ENCODE assay signal across 9 cellular contexts in the genomic region with DNA sequence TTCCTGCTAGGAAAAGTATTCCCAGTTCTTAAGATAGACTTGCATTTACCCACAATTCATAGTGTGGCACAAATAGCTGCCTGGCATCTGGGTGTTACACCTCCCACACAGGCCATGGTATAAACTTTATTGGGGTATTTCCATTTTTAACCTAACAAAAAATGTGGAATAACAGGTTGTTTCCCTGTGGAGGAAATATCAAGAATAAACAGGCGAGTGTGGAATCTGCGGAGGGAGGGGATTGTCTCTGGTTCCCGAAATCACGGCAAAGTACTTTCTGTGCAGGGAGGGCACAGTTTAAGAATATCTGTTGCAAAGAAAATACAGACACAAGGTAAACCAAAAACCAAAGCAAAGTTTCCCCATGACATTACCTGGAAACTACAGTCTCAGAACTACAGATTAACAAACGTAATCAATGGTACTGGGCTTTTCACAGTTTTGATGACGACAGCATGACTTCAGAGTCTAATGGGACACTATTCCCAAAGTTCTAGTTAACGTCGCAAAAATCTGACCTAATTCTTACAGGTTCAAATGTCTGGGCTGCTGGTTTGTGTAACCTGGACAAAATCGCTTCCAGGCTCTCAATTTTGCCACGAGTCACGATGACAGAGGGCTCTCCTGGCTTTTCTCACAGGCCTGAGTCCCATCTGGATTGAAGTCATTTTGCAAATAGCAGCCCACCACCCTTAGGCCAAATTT. TPM values are rescaled to one million over a fixed set of nuclear protein-coding genes. Genes with fewer than 3 reads are reported as not detected.
DNase-seq lines count a peak whose midpoint lies in the region; ATAC-seq, FAIRE-seq and TF ChIP-seq lines count a peak whose summit lies in the region.
"Had no signal": no experiment of that assay in that cellular context is flagged by ENCODE, and none has a peak within 500 bp of the region (broad histone marks: within the 10 kb centered on the region; RNA-seq: fewer than 3 reads in every experiment).

No MANE protein-coding gene starts in this region.

- ATAC-seq in HG02588 (IDR thresholded peaks at IDR 0.05; ENCODE audit: unreplicated experiment) (no peak), HG03108 (IDR thresholded peaks at IDR 0.05; ENCODE audit: unreplicated experiment) (no peak)

- H3K4me1 Mint-ChIP-seq in T-helper 1 cell treated with Interleukin-12 subunit alpha and Interleukin-12 subunit beta and Interleukin-4 antibody, amounts not matched to agents 30 μg/mL and 1 μg/mL, for 36 hours (ENCODE audit: low read depth): peaks cover 53% of the 10 kb centered on the region
- H3K4me1 Mint-ChIP-seq in activated naive CD8-positive, alpha-beta T cell treated with anti-CD3 and anti-CD28 coated beads for 36 hours: peaks cover 56% of the 10 kb centered on the region

- TF ChIP-seq CTCF in keratinocyte (optimal IDR thresholded peaks at IDR 0.05 in 1 of 3, IDR thresholded peaks at IDR 0.05 in 1 of 3, conservative IDR thresholded peaks at IDR 0.05 in 1 of 3; ENCODE audit: extremely low read depth in 1 of 3, insufficient read depth in 2 of 3, low read length in 3 of 3): no peak

- no peak overlapping the region for H2AFZ ChIP-seq in keratinocyte (ENCODE audit: control insufficient read depth, low read length)

- H3K36me3 Mint-ChIP-seq in T-helper 1 cell treated with Interleukin-12 subunit alpha and Interleukin-12 subunit beta and Interleukin-4 antibody, amounts not matched to agents 30 μg/mL and 1 μg/mL, for 36 hours (ENCODE audit: low read depth): peaks cover 7% of the 10 kb centered on the region
- peaks cover 36% of the 10 kb centered on the region for H3K36me3 Mint-ChIP-seq in activated naive CD8-positive, alpha-beta T cell treated with anti-CD3 and anti-CD28 coated beads for 36 hours

- peak overlapping the region; percentile 86 for H3K27ac Mint-ChIP-seq in T-helper 1 cell treated with Interleukin-12 subunit alpha and Interleukin-12 subunit beta and Interleukin-4 antibody, amounts not matched to agents 30 μg/mL and 1 μg/mL, for 36 hours
- H3K27ac Mint-ChIP-seq in activated naive CD8-positive, alpha-beta T cell treated with anti-CD3 and anti-CD28 coated beads for 36 hours: peak overlapping the region; percentile 88

- dilution Hi-C loops in keratinocyte (cut with MboI; ENCODE audit: extremely low pct_ligation_motif_present, low sequenced_read_pairs): no loop called here

- peak overlapping the region; percentile 76 for H3K4me2 ChIP-seq in keratinocyte (ENCODE audit: control insufficient read depth, extremely low read depth, insufficient read depth, low read depth, low read length)

- peak overlapping the region; percentile 94 for H3K4me3 Mint-ChIP-seq in T-helper 1 cell treated with Interleukin-12 subunit alpha and Interleukin-12 subunit beta and Interleukin-4 antibody, amounts not matched to agents 30 μg/mL and 1 μg/mL, for 36 hours
- peak overlapping the region; percentile 95 for H3K4me3 Mint-ChIP-seq in activated naive CD8-positive, alpha-beta T cell treated with anti-CD3 and anti-CD28 coated beads for 36 hours

- H4K20me1 ChIP-seq in keratinocyte (ENCODE audit: control insufficient read depth, extremely low read depth, insufficient read depth, low read length): peaks cover 3% of the 10 kb centered on the region

- DNase-seq in T-helper 1 cell: no peak
- DNase-seq in activated naive CD8-positive, alpha-beta T cell treated with anti-CD3 and anti-CD28 coated beads for 36 hours: no peak
- no peak for DNase-seq in keratinocyte (ENCODE audit: low read depth, low spot score)
- DNase-seq in superior temporal gyrus (ENCODE audit: extremely low spot score): peak; percentile 21
- DNase-seq in NCI-H1417 treated with DMSO at 0.1 percent for 48 hours (lab: John Stamatoyannopoulos, UW): no peak
- DNase-seq: activated gamma-delta T cell treated with Interleukin-2 at 50 U/mL for 16 hours had no signal

- H3K36me3 ChIP-seq in keratinocyte (ENCODE audit: control insufficient read depth in 2 of 2, extremely low read depth in 1 of 2, insufficient read depth in 2 of 2, low read length in 2 of 2): no peaks in the 10 kb centered on the region

- peaks cover 68% of the 10 kb centered on the region for H3K79me2 ChIP-seq in keratinocyte (ENCODE audit: control insufficient read depth, insufficient read depth, low read length)

- H3K9me3 ChIP-seq in keratinocyte (ENCODE audit: control insufficient read depth, low read depth, low read length): no peaks in the 10 kb centered on the region

- FAIRE-seq in keratinocyte (lab: Jason Lieb, UNC): no peak

- H3K9ac ChIP-seq in keratinocyte (ENCODE audit: control insufficient read depth, extremely low read depth, insufficient read depth, low read length): peak overlapping the region; percentile 91

- H3K27me3 Mint-ChIP-seq in T-helper 1 cell treated with Interleukin-12 subunit alpha and Interleukin-12 subunit beta and Interleukin-4 antibody, amounts not matched to agents 30 μg/mL and 1 μg/mL, for 36 hours (ENCODE audit: low read depth): no peaks in the 10 kb centered on the region
- no peaks in the 10 kb centered on the region for H3K27me3 Mint-ChIP-seq in activated naive CD8-positive, alpha-beta T cell treated with anti-CD3 and anti-CD28 coated beads for 36 hours

- peak overlapping the region; percentile 78 for H3K27ac ChIP-seq in keratinocyte (ENCODE audit: control insufficient read depth, insufficient read depth, low read length)

- H3K9me1 ChIP-seq in keratinocyte (ENCODE audit: control insufficient read depth, extremely low read depth, insufficient read depth, low read length): peaks cover 2% of the 10 kb centered on the region

- H3K4me3 ChIP-seq in keratinocyte (ENCODE audit: control insufficient read depth in 2 of 3, extremely low read depth in 1 of 3, insufficient read depth in 2 of 3, low read depth in 1 of 3, low read length in 3 of 3): peak overlapping the region; percentile 93 to 96 (median 94)

- H3K9me3 Mint-ChIP-seq in T-helper 1 cell treated with Interleukin-12 subunit alpha and Interleukin-12 subunit beta and Interleukin-4 antibody, amounts not matched to agents 30 μg/mL and 1 μg/mL, for 36 hours: no peaks in the 10 kb centered on the region
- no peaks in the 10 kb centered on the region for H3K9me3 Mint-ChIP-seq in activated naive CD8-positive, alpha-beta T cell treated with anti-CD3 and anti-CD28 coated beads for 36 hours

- H3K27me3 ChIP-seq in keratinocyte (ENCODE audit: control insufficient read depth, extremely low read depth, insufficient read depth, low read length): no peaks in the 10 kb centered on the region

- peaks cover 56% of the 10 kb centered on the region for H3K4me1 ChIP-seq in keratinocyte (ENCODE audit: control insufficient read depth, extremely low read depth, insufficient read depth, low read length)

RNA-seq across cellular contexts. Expression of a gene that starts 1.4 kb away (rescaled TPM):
- total RNA-seq in activated naive CD8-positive, alpha-beta T cell treated with anti-CD3 and anti-CD28 coated beads for 36 hours: 100 to 1,000 TPM; 229 to 231 TPM
- 44.8 to 84.6 TPM (median 73.4 TPM) in 3 replicates for polyA plus RNA-seq in keratinocyte
- polyA plus RNA-seq in keratinocyte (2011; ENCODE audit: low read depth): 29.8 TPM
- 55.3 and 75.9 TPM in 2 replicates for polyA plus RNA-seq in keratinocyte (2011; cell fraction: cytosol; rRNA removed)
- polyA plus RNA-seq in keratinocyte (2011; cell fraction: nucleus; rRNA removed): 50.8 and 61.7 TPM in 2 replicates
- polyA plus RNA-seq in keratinocyte (2012; ENCODE audit: low replicate concordance): 36.6 and 67.5 TPM in 2 replicates
- polyA minus RNA-seq in keratinocyte: 35.4 to 80.6 TPM (median 49.0 TPM) in 3 replicates
- 69.3 TPM for polyA minus RNA-seq in keratinocyte (2011; cell fraction: cytosol; rRNA and poly(A)+ RNA removed)
- polyA minus RNA-seq in keratinocyte (2011; cell fraction: nucleus; rRNA and poly(A)+ RNA removed): 38.5 and 64.8 TPM in 2 replicates

RNA-seq across cellular contexts. Expression of a gene that starts 58.6 kb away (rescaled TPM):
- total RNA-seq in activated naive CD8-positive, alpha-beta T cell treated with anti-CD3 and anti-CD28 coated beads for 36 hours: 10 to 100 TPM; 17.4 to 21.2 TPM
- polyA plus RNA-seq in keratinocyte: 30.8 to 45.6 TPM (median 35.8 TPM) in 3 replicates
- 26.4 TPM for polyA plus RNA-seq in keratinocyte (2011; ENCODE audit: low read depth)
- 35.0 and 37.6 TPM in 2 replicates for polyA plus RNA-seq in keratinocyte (2011; cell fraction: cytosol; rRNA removed)
- polyA plus RNA-seq in keratinocyte (2011; cell fraction: nucleus; rRNA removed): 52.9 and 61.3 TPM in 2 replicates
- polyA plus RNA-seq in keratinocyte (2012; ENCODE audit: low replicate concordance): 23.9 and 31.5 TPM in 2 replicates
- polyA minus RNA-seq in keratinocyte: 65.0 to 153 TPM (median 74.8 TPM) in 3 replicates
- polyA minus RNA-seq in keratinocyte (2011; cell fraction: cytosol; rRNA and poly(A)+ RNA removed): 25.7 TPM
- polyA minus RNA-seq in keratinocyte (2011; cell fraction: nucleus; rRNA and poly(A)+ RNA removed): 40.5 and 54.1 TPM in 2 replicates

RNA-seq across cellular contexts. Expression of a gene that starts 58.8 kb away (rescaled TPM):
- total RNA-seq in activated naive CD8-positive, alpha-beta T cell treated with anti-CD3 and anti-CD28 coated beads for 36 hours: 10 to 100 TPM; 69.7 to 73.9 TPM
- 67.4 to 90.9 TPM (median 76.9 TPM) in 3 replicates for polyA plus RNA-seq in keratinocyte
- polyA plus RNA-seq in keratinocyte (2011; ENCODE audit: low read depth): 27.9 TPM
- polyA plus RNA-seq in keratinocyte (2011; cell fraction: cytosol; rRNA removed): 68.9 and 77.2 TPM in 2 replicates
- 90.0 and 99.6 TPM in 2 replicates for polyA plus RNA-seq in keratinocyte (2011; cell fraction: nucleus; rRNA removed)
- polyA plus RNA-seq in keratinocyte (2012; ENCODE audit: low replicate concordance): 45.4 and 51.1 TPM in 2 replicates
- 86.5 to 115 TPM (median 105 TPM) in 3 replicates for polyA minus RNA-seq in keratinocyte
- 73.5 TPM for polyA minus RNA-seq in keratinocyte (2011; cell fraction: cytosol; rRNA and poly(A)+ RNA removed)
- 55.8 and 65.5 TPM in 2 replicates for polyA minus RNA-seq in keratinocyte (2011; cell fraction: nucleus; rRNA and poly(A)+ RNA removed)
